Comparison of ENCODE assay signal across 10 cellular contexts in genomic region chr2:148653437-148653836, GRCh38. TPM values are rescaled to one million over a fixed set of nuclear protein-coding genes. Genes with fewer than 3 reads are reported as not detected.
DNase-seq lines count a peak whose midpoint lies in the region; ATAC-seq and TF ChIP-seq lines count a peak whose summit lies in the region.
"Had no signal": no experiment of that assay in that cellular context is flagged by ENCODE, and none has a peak within 500 bp of the region (broad histone marks: within the 10 kb centered on the region; RNA-seq: fewer than 3 reads in every experiment).

No MANE protein-coding gene starts in this region.

- no peaks in the 10 kb centered on the region for H3F3A ChIP-seq in neural progenitor cell (ENCODE audit: low read depth)

- no peak overlapping the region for H3K4me2 ChIP-seq in neural progenitor cell

- 38 to 46% methylated on average over 2 of the region's 2 CpGs for WGBS in transverse colon (ENCODE audit: low coverage in 1 of 2), 2 donors

- H3K27me3 ChIP-seq in neural progenitor cell = no peaks in the 10 kb centered on the region
- no peaks in the 10 kb centered on the region for H3K27me3 ChIP-seq in transverse colon
- H3K27me3 ChIP-seq: right lobe of liver, upper lobe of right lung had no signal

- H3K4me1 Mint-ChIP-seq in activated naive CD8-positive, alpha-beta T cell treated with anti-CD3 and anti-CD28 coated beads, Interleukin-2, amount 50 U/mL, for 24 hours = peaks cover 90% of the 10 kb centered on the region
- H3K4me1 Mint-ChIP-seq in neural progenitor cell = peaks cover 6% of the 10 kb centered on the region

- in situ Hi-C loops in transverse colon (cut with MboI; ENCODE audit: low pct_ligation_motif_present in 1 of 4, low pct_unique_long_range_greater_than_20kb in 1 of 4, low sequenced_read_pairs in 3 of 4) = no loop called here

- H3K27ac ChIP-seq in neural progenitor cell = no peak overlapping the region
- no peak overlapping the region for H3K27ac ChIP-seq in transverse colon
- H3K27ac ChIP-seq: right lobe of liver, upper lobe of right lung had no signal

- H3K79me2 ChIP-seq in neural progenitor cell (ENCODE audit: low read depth) = peaks cover 100% of the 10 kb centered on the region

- H3K9me3 ChIP-seq in neural progenitor cell (ENCODE audit: low read depth) = no peaks in the 10 kb centered on the region
- H3K9me3 ChIP-seq in transverse colon = no peaks in the 10 kb centered on the region
- H3K9me3 ChIP-seq: right lobe of liver, upper lobe of right lung had no signal

- TF ChIP-seq EP300 in transverse colon (IDR thresholded peaks at IDR 0.05; ENCODE audit: low read depth) = no peak

- H3K4me3 Mint-ChIP-seq in activated naive CD8-positive, alpha-beta T cell treated with anti-CD3 and anti-CD28 coated beads, Interleukin-2, amount 50 U/mL, for 24 hours = peak overlapping the region; percentile 29
- no peak overlapping the region for H3K4me3 Mint-ChIP-seq in neural progenitor cell

- H3K9me3 Mint-ChIP-seq in activated naive CD8-positive, alpha-beta T cell treated with anti-CD3 and anti-CD28 coated beads, Interleukin-2, amount 50 U/mL, for 24 hours = no peaks in the 10 kb centered on the region
- peaks cover 2% of the 10 kb centered on the region for H3K9me3 Mint-ChIP-seq in neural progenitor cell

- peaks cover 100% of the 10 kb centered on the region for H4K20me1 ChIP-seq in neural progenitor cell (ENCODE audit: low read depth)

- no peak overlapping the region for H3K9ac ChIP-seq in neural progenitor cell

- DNase-seq in EH (ENCODE audit: low read depth) = peak; percentile 21
- no peak for DNase-seq in activated naive CD8-positive, alpha-beta T cell treated with anti-CD3 and anti-CD28 coated beads, Interleukin-2, amount 50 U/mL, for 24 hours
- DNase-seq in neural progenitor cell (ENCODE audit: low spot score) = no peak
- DNase-seq in HuH-7 (ENCODE audit: low spot score) = no peak
- no peak for DNase-seq in transverse colon
- DNase-seq in stimulated activated CD4-positive, alpha-beta T cell treated with anti-CD3 and anti-CD28 coated beads, Interleukin-2, amount 100 ng/mL, for 48 hours = no peak
- DNase-seq: right lobe of liver, upper lobe of right lung had no signal

- H2AFZ ChIP-seq in neural progenitor cell (replicated peaks) = no peak overlapping the region

- peaks cover 1% of the 10 kb centered on the region for H3K36me3 Mint-ChIP-seq in activated naive CD8-positive, alpha-beta T cell treated with anti-CD3 and anti-CD28 coated beads, Interleukin-2, amount 50 U/mL, for 24 hours (ENCODE audit: low read depth)
- H3K36me3 Mint-ChIP-seq in neural progenitor cell = peaks cover 5% of the 10 kb centered on the region

- H3K36me3 ChIP-seq in neural progenitor cell (no peaks in the 10 kb centered on the region), transverse colon (no peaks in the 10 kb centered on the region)
- H3K36me3 ChIP-seq: right lobe of liver, upper lobe of right lung had no signal

- no peak for TF ChIP-seq POLR2A in transverse colon (IDR thresholded peaks at IDR 0.05)

- peak overlapping the region; percentile 36 for H3K27ac Mint-ChIP-seq in activated naive CD8-positive, alpha-beta T cell treated with anti-CD3 and anti-CD28 coated beads, Interleukin-2, amount 50 U/mL, for 24 hours
- H3K27ac Mint-ChIP-seq in neural progenitor cell = no peak overlapping the region

- TF ChIP-seq CTCF in neural progenitor cell (IDR thresholded peaks at IDR 0.05) (no peak), transverse colon (IDR thresholded peaks at IDR 0.05) (no peak)

- intact Hi-C loops in transverse colon (cut with DNase I; ENCODE audit: low total_unique reads) = no loop called here

- H3K27me3 Mint-ChIP-seq in activated naive CD8-positive, alpha-beta T cell treated with anti-CD3 and anti-CD28 coated beads, Interleukin-2, amount 50 U/mL, for 24 hours = no peaks in the 10 kb centered on the region
- H3K27me3 Mint-ChIP-seq in neural progenitor cell (ENCODE audit: insufficient read depth, low read depth) = no peaks in the 10 kb centered on the region

- ATAC-seq in GM19372 (IDR thresholded peaks at IDR 0.05; ENCODE audit: low read depth, unreplicated experiment) = peak; percentile 70
- peak; percentile 85 for ATAC-seq in HG03066 (IDR thresholded peaks at IDR 0.05; ENCODE audit: low read depth, unreplicated experiment)
- peak; percentile 51 for ATAC-seq in activated naive CD8-positive, alpha-beta T cell treated with anti-CD3 and anti-CD28 coated beads, Interleukin-2, amount 50 U/mL, for 24 hours
- ATAC-seq: upper lobe of right lung had no signal

- H3K4me3 ChIP-seq in neural progenitor cell (no peak overlapping the region), transverse colon (no peak overlapping the region)
- H3K4me3 ChIP-seq: right lobe of liver, upper lobe of right lung had no signal

- peaks cover 13% of the 10 kb centered on the region for H3K4me1 ChIP-seq in neural progenitor cell
- peaks cover 8 to 58% (median 12%) of the 10 kb centered on the region in 4 donors for H3K4me1 ChIP-seq in transverse colon

RNA-seq across cellular contexts. Expression of gene EPC2, which starts 8.9 kb away (rescaled TPM):
- 28.0 and 39.3 TPM in 2 replicates for total RNA-seq in neural progenitor cell (ENCODE audit: low replicate concordance)
- total RNA-seq in transverse colon = 10 to 100 TPM; 18.3 to 40.4 (median 25.7) TPM
